7 cellular contexts compared by ENCODE assay signal in genomic region chr6:60338328-60339067, GRCh38.
A peak's percentile ranks its signal among the peaks of the same experiment; 100 is the strongest.
DNase-seq lines count a peak whose midpoint lies in the region; TF ChIP-seq lines count a peak whose summit lies in the region.
"Not testable (repeated sequence)": the region's sequence is repeated elsewhere in the genome, so short reads cannot be mapped to it uniquely, and the experiment has no call there.

No MANE protein-coding gene starts in this region.

- POLR2A ChIA-PET in MCF 10A (lab: Yijun Ruan, JAX): not testable (repeated sequence)

- H3K9me3 ChIP-seq in iPS DF 6.9 (ENCODE audit: control insufficient read depth, insufficient read depth, low read length): not testable (repeated sequence)

- no CpG with 5 or more reads among the region's 2 CpGs for WGBS in iPS DF 6.9 (ENCODE audit: insufficient coverage, insufficient read length)

- not testable (repeated sequence) for TF ChIP-seq POLR2A in NB4 (IDR thresholded peaks at IDR 0.05; ENCODE audit: extremely low read depth, insufficient read length)

- intact Hi-C loops in MCF 10A (cut with micrococcal nuclease): not testable (repeated sequence)

- H3K27ac ChIP-seq in iPS DF 6.9 (ENCODE audit: low read length): not testable (repeated sequence)

- H3K36me3 ChIP-seq in iPS DF 6.9 (ENCODE audit: control insufficient read depth, insufficient read depth, low read length): not testable (repeated sequence)

- H3K4me3 Mint-ChIP-seq in MCF 10A (ENCODE audit: unreplicated experiment); neural crest cell: not testable (repeated sequence)

- not testable (repeated sequence) for H3K27me3 Mint-ChIP-seq in MCF 10A (ENCODE audit: insufficient read depth, unreplicated experiment); neural crest cell (ENCODE audit: low read depth)

- not testable (repeated sequence) for H3K4me3 ChIP-seq in NB4 (ENCODE audit: low read depth, low read length); iPS DF 6.9 (ENCODE audit: low read length)

- H3K9me3 Mint-ChIP-seq in MCF 10A (ENCODE audit: unreplicated experiment); neural crest cell: not testable (repeated sequence)

- not testable (repeated sequence) for H3K4me1 ChIP-seq in iPS DF 6.9 (ENCODE audit: control insufficient read depth, insufficient read depth, low read length)

- peak; percentile 5 for DNase-seq in ELF-1 (ENCODE audit: low read depth, low spot score)
- DNase-seq in HuH-7.5 (ENCODE audit: low spot score): peak; percentile 2
- DNase-seq in NB4 (ENCODE audit: low read depth): peak; percentile 16
- peak; percentile 5 for DNase-seq in RPMI8226
- peak; percentile 6 for DNase-seq in MCF 10A (ENCODE audit: unreplicated experiment)
- DNase-seq in iPS DF 6.9 (ENCODE audit: low read depth, low spot score): peak; percentile 5
- not testable (repeated sequence) for DNase-seq in neural crest cell (ENCODE audit: low read depth, low spot score)

- not testable (repeated sequence) for H3K27me3 ChIP-seq in iPS DF 6.9 (ENCODE audit: control insufficient read depth, insufficient read depth, low read length)

- H3K36me3 Mint-ChIP-seq in MCF 10A (ENCODE audit: insufficient read depth, unreplicated experiment); neural crest cell (ENCODE audit: low read depth): not testable (repeated sequence)

- not testable (repeated sequence) for H3K27ac Mint-ChIP-seq in MCF 10A (ENCODE audit: low read depth, unreplicated experiment); neural crest cell (ENCODE audit: unreplicated experiment)

- BruUV-seq in MCF 10A (replicated peaks; lab: Mats Ljungman, UMichigan): not testable (repeated sequence)

- TF ChIP-seq CTCF in NB4 (IDR thresholded peaks at IDR 0.05; ENCODE audit: low read depth, low read length): not testable (repeated sequence)
- TF ChIP-seq CTCF in MCF 10A (IDR thresholded peaks at IDR 0.05; ENCODE audit: unreplicated experiment) (peak; percentile 11), neural crest cell (conservative IDR thresholded peaks at IDR 0.05) (peak; percentile 53)

- CTCF ChIA-PET in MCF 10A (lab: Yijun Ruan, JAX): not testable (repeated sequence)

- H3K4me1 Mint-ChIP-seq in MCF 10A (ENCODE audit: insufficient read depth, unreplicated experiment); neural crest cell: not testable (repeated sequence)
